In genomic region chr11:72164187-72164586, GRCh38 we compare ENCODE assay signal across 1 cellular context. TPM values are rescaled to one million over a fixed set of nuclear protein-coding genes. Genes with fewer than 3 reads are reported as not detected.
"Had no signal": no experiment of that assay in that cellular context is flagged by ENCODE, and none has a peak within 500 bp of the region (broad histone marks: within the 10 kb centered on the region; RNA-seq: fewer than 3 reads in every experiment).

No MANE protein-coding gene starts in this region.

RNA-seq across cellular contexts. Expression of gene FOLR1, which starts 27.8 kb away (rescaled TPM):
- total RNA-seq: GM12878 had no signal
- polyA plus RNA-seq: GM12878 had no signal

RNA-seq across cellular contexts. Expression of gene FOLR3, which starts 28.7 kb away (rescaled TPM):
- total RNA-seq: GM12878 had no signal
- polyA plus RNA-seq: GM12878 had no signal

RNA-seq across cellular contexts. Expression of gene TOMT, which starts 58.5 kb away (rescaled TPM):
- total RNA-seq: GM12878 had no signal
- polyA plus RNA-seq: GM12878 had no signal
